In genomic region chr12:107317751-107318553, GRCh38 we compare ENCODE assay signal across 1 cellular context.
A peak's percentile ranks its signal among the peaks of the same experiment; 100 is the strongest.
TF ChIP-seq lines count a peak whose summit lies in the region.

No MANE protein-coding gene starts in this region.

TF ChIP-seq in HEK293, 187 proteins besides CTCF, POLR2A, EP300 and RAD21 (continued from another document and continues in another):
- TF ChIP-seq TRIM28 (IDR thresholded peaks at IDR 0.05; ENCODE audit: borderline replicate concordance, low read length) (no peak), IKZF3 (tag by site-specific recombination; IDR thresholded peaks at IDR 0.05) (no peak), ZBTB7A (tag by site-specific recombination; IDR thresholded peaks at IDR 0.05; ENCODE audit: low read depth) (0 out of 2 replicates have a peak, but pooled peaks have one; percentile 14), KLF7 (tag by site-specific recombination; IDR thresholded peaks at IDR 0.05; ENCODE audit: borderline replicate concordance) (no peak), ZNF174 (tag by site-specific recombination; IDR thresholded peaks at IDR 0.05) (no peak), REST (tag by site-specific recombination; IDR thresholded peaks at IDR 0.05) (peak; percentile 34; the same call in 1 of the 2 replicates), ZNF488 (tag by site-specific recombination; IDR thresholded peaks at IDR 0.05) (no peak), SP2 (tag by site-specific recombination; IDR thresholded peaks at IDR 0.05) (peak; percentile 65), ZNF747 (tag by site-specific recombination; IDR thresholded peaks at IDR 0.05) (no peak), ZNF366 (tag by site-specific recombination; conservative IDR thresholded peaks at IDR 0.05) (peak; percentile 58), ZBTB10 (tag by site-specific recombination; IDR thresholded peaks at IDR 0.05) (peak; percentile 70; the same call in 1 of the 2 replicates), GLIS2 (tag by site-specific recombination; IDR thresholded peaks at IDR 0.05) (peak; percentile 92), ZNF704 (tag by site-specific recombination; IDR thresholded peaks at IDR 0.05) (no peak), ZNF133 (tag by site-specific recombination; IDR thresholded peaks at IDR 0.05) (no peak), ZNF548 (tag by site-specific recombination; IDR thresholded peaks at IDR 0.05) (no peak), SP7 (tag by site-specific recombination; IDR thresholded peaks at IDR 0.05) (no peak), ZNF10 (tag by site-specific recombination; IDR thresholded peaks at IDR 0.05) (no peak), ZNF248 (tag by site-specific recombination; IDR thresholded peaks at IDR 0.05) (no peak), ZNF585B (tag by site-specific recombination; IDR thresholded peaks at IDR 0.05) (no peak), ZBTB6 (tag by site-specific recombination; IDR thresholded peaks at IDR 0.05) (no peak; the same call in 1 of the 2 replicates), PRDM1 (tag by site-specific recombination; IDR thresholded peaks at IDR 0.05) (peak; percentile 91), ZNF629 (tag by site-specific recombination; IDR thresholded peaks at IDR 0.05) (no peak), ZIC2 (tag by site-specific recombination; IDR thresholded peaks at IDR 0.05) (peak; percentile 49; the same call in 1 of the 2 replicates), BCL11A (tag by site-specific recombination; IDR thresholded peaks at IDR 0.05; ENCODE audit: low read depth) (peak; percentile 40; the same call in 1 of the 2 replicates), ZNF560 (tag by site-specific recombination; IDR thresholded peaks at IDR 0.05; ENCODE audit: borderline replicate concordance) (no peak), ZNF561 (tag by site-specific recombination; IDR thresholded peaks at IDR 0.05; ENCODE audit: borderline replicate concordance) (0 out of 2 replicates have a peak, but pooled peaks have one; percentile 29), ZNF654 (tag by site-specific recombination; IDR thresholded peaks at IDR 0.05; ENCODE audit: low read depth) (no peak), KLF1 (tag by site-specific recombination; IDR thresholded peaks at IDR 0.05) (0 out of 2 replicates have a peak, but pooled peaks have one; percentile 34), MYNN (tag by site-specific recombination; IDR thresholded peaks at IDR 0.05; ENCODE audit: borderline replicate concordance) (no peak), PATZ1 (tag by site-specific recombination; IDR thresholded peaks at IDR 0.05) (peak; percentile 92), ZNF830 (tag by site-specific recombination; IDR thresholded peaks at IDR 0.05; ENCODE audit: low read depth) (no peak), ZNF138 (tag by site-specific recombination; IDR thresholded peaks at IDR 0.05; ENCODE audit: borderline replicate concordance) (no peak), ZNF394 (tag by site-specific recombination; IDR thresholded peaks at IDR 0.05; ENCODE audit: borderline replicate concordance) (no peak), KLF16 (tag by site-specific recombination; IDR thresholded peaks at IDR 0.05) (peak; percentile 56), ZNF843 (tag by site-specific recombination; IDR thresholded peaks at IDR 0.05) (0 out of 2 replicates have a peak, but pooled peaks have one; percentile 13), ZNF791 (tag by site-specific recombination; IDR thresholded peaks at IDR 0.05) (no peak), ZNF155 (tag by site-specific recombination; IDR thresholded peaks at IDR 0.05) (no peak), ZBTB8A (tag by site-specific recombination; IDR thresholded peaks at IDR 0.05) (no peak), ZNF112 (tag by site-specific recombination; IDR thresholded peaks at IDR 0.05) (no peak), ZNF660 (tag by site-specific recombination; IDR thresholded peaks at IDR 0.05) (peak; percentile 75), YY1 (tag by site-specific recombination; IDR thresholded peaks at IDR 0.05) (no peak), ZNF335 (tag by site-specific recombination; conservative IDR thresholded peaks at IDR 0.05) (no peak), ZNF777 (tag by site-specific recombination; IDR thresholded peaks at IDR 0.05; ENCODE audit: borderline replicate concordance) (peak; percentile 97), WT1 (tag by site-specific recombination; IDR thresholded peaks at IDR 0.05) (no peak), ZBTB49 (tag by site-specific recombination; IDR thresholded peaks at IDR 0.05; ENCODE audit: low read depth) (no peak), ZBTB44 (tag by site-specific recombination; IDR thresholded peaks at IDR 0.05) (0 out of 2 replicates have a peak, but pooled peaks have one; percentile 20), ZFP37 (tag by site-specific recombination; IDR thresholded peaks at IDR 0.05) (0 out of 2 replicates have a peak, but pooled peaks have one; percentile 47), ZNF530 (tag by site-specific recombination; IDR thresholded peaks at IDR 0.05; ENCODE audit: low read depth) (no peak), BCL11B (tag by site-specific recombination; IDR thresholded peaks at IDR 0.05; ENCODE audit: low read depth) (no peak), ZNF169 (tag by site-specific recombination; IDR thresholded peaks at IDR 0.05) (no peak), GLI4 (tag by site-specific recombination; IDR thresholded peaks at IDR 0.05) (no peak), ZEB2 (tag by site-specific recombination; IDR thresholded peaks at IDR 0.05) (no peak; the same call in 1 of the 2 replicates), ZNF24 (tag by site-specific recombination; IDR thresholded peaks at IDR 0.05) (no peak), ZBTB21 (tag by site-specific recombination; IDR thresholded peaks at IDR 0.05) (no peak), ZNF658 (tag by site-specific recombination; IDR thresholded peaks at IDR 0.05) (no peak), GLIS1 (tag by site-specific recombination; IDR thresholded peaks at IDR 0.05) (peak; percentile 63), ZNF549 (tag by site-specific recombination; IDR thresholded peaks at IDR 0.05) (no peak)
